Comparison of ENCODE assay signal across 8 cellular contexts in the genomic region with DNA sequence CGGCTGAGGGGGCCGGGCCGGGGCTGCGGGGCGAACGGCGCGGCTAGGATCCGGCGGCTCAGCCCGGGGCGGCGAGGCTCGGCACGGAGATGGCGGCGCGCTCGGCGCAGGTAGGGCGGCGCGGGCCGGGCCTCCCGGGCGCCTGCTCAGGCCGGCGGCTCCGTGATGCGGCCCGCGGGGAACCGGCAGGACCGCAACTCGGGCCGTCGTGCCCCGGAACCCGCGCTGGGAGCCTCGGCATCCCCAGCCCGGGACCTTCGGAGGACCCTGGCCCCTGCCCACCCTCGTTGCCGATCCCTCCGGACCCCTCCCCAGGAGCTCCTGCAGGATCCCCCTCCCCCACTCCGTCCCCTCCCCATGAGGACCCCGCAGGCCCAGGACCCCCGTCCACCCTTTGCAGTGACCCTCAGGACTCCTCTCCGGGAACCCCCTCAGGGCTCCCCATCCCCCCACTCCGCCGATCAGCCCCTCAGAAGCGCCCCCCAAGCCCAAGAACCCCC. TPM values are rescaled to one million over a fixed set of nuclear protein-coding genes. Genes with fewer than 3 reads are reported as not detected.
A peak's percentile ranks its signal among the peaks of the same experiment; 100 is the strongest.
DNase-seq lines count a peak whose midpoint lies in the region; ATAC-seq, FAIRE-seq and TF ChIP-seq lines count a peak whose summit lies in the region.

No MANE protein-coding gene starts in this region.

- no peaks in the 10 kb centered on the region for H4K20me1 ChIP-seq in DOHH2 (ENCODE audit: control insufficient read depth, insufficient read depth, low read depth, low read length)
- no peaks in the 10 kb centered on the region for H4K20me1 ChIP-seq in endothelial cell of umbilical vein (replicated peaks; ENCODE audit: control insufficient read depth, extremely low read depth, insufficient read depth, low read length)
- peaks cover 12% of the 10 kb centered on the region for H4K20me1 ChIP-seq in osteoblast (ENCODE audit: insufficient read depth, low read length)

- CTCF ChIA-PET in endothelial cell of umbilical vein (lab: Charles Lee): interaction anchor here (2.4 to 3.0 kb wide), 2 partner anchors 23 to 31 kb away, joined by 12 to 13 read pairs; no protein-coding TSS in a partner anchor

- ATAC-seq in GM21737 (IDR thresholded peaks at IDR 0.05; ENCODE audit: unreplicated experiment): no peak

- H3K27ac Mint-ChIP-seq in endothelial cell (ENCODE audit: unreplicated experiment): no peak overlapping the region

- H3K4me2 ChIP-seq in DOHH2 (ENCODE audit: low read length) (peak overlapping the region; percentile 70), endothelial cell of umbilical vein (ENCODE audit: insufficient read depth, low read length) (no peak overlapping the region), osteoblast (ENCODE audit: insufficient read depth, low read length) (peak overlapping the region; percentile 74)

- no peaks in the 10 kb centered on the region for H3K36me3 ChIP-seq in DOHH2 (ENCODE audit: control insufficient read depth, low read length)
- no peaks in the 10 kb centered on the region for H3K36me3 ChIP-seq in endothelial cell of umbilical vein (ENCODE audit: control insufficient read depth in 2 of 2, extremely low read depth in 1 of 2, insufficient read depth in 2 of 2, low read length in 2 of 2)
- H3K36me3 ChIP-seq in osteoblast (ENCODE audit: insufficient read depth, low read length): no peaks in the 10 kb centered on the region

- intact Hi-C loops in endothelial cell of umbilical vein (cut with micrococcal nuclease): loop anchor here (5.0 kb wide), 2 partner anchors 42 to 263 kb away; partner anchors contain the start of gene PRR36

- no peaks in the 10 kb centered on the region for H3F3A ChIP-seq in DOHH2 (ENCODE audit: control insufficient read depth, insufficient read depth)

- H3K4me1 Mint-ChIP-seq in endothelial cell (ENCODE audit: unreplicated experiment): peaks cover 15% of the 10 kb centered on the region

- H3K9me1 ChIP-seq in endothelial cell of umbilical vein (replicated peaks; ENCODE audit: control insufficient read depth, extremely low read depth, insufficient read depth, low read length): no peaks in the 10 kb centered on the region

- H3K4me3 ChIP-seq in DOHH2 (ENCODE audit: low read length) (peak overlapping the region; percentile 54), NB4 (ENCODE audit: low read depth, low read length) (peak overlapping the region; percentile 51), endothelial cell of umbilical vein (replicated peaks in 1 of 3; ENCODE audit: insufficient read depth in 1 of 3, low read depth in 1 of 3, low read length in 3 of 3) (peak overlapping the region; percentile 30 to 89 (median 55)), osteoblast (ENCODE audit: insufficient read depth, low read length) (peak overlapping the region; percentile 74)

- H3K27me3 ChIP-seq in DOHH2 (ENCODE audit: control insufficient read depth, low read length) (no peaks in the 10 kb centered on the region; the same call in 1 of the 2 replicates), endothelial cell of umbilical vein (ENCODE audit: control insufficient read depth in 2 of 2, insufficient read depth in 2 of 2, low read length in 2 of 2) (peaks cover 0 to 3% of the 10 kb centered on the region in 2 experiments), osteoblast (ENCODE audit: insufficient read depth, low read length) (no peaks in the 10 kb centered on the region)

- H3K27ac ChIP-seq in DOHH2 (ENCODE audit: low read depth, low read length): no peak overlapping the region
- H3K27ac ChIP-seq in endothelial cell of umbilical vein (ENCODE audit: insufficient read depth, low read depth, low read length): no peak overlapping the region
- no peak overlapping the region for H3K27ac ChIP-seq in osteoblast (ENCODE audit: low read depth, low read length)

- POLR2A ChIA-PET in endothelial cell of umbilical vein (lab: Charles Lee): interaction anchor here (0.5 kb wide), 1 partner anchor 201 kb away, joined by 5 read pairs; the partner anchor contains the start of genes PET100 and XAB2

- H3K79me2 ChIP-seq in DOHH2 (ENCODE audit: control insufficient read depth, low read length) (no peaks in the 10 kb centered on the region), endothelial cell of umbilical vein (ENCODE audit: control insufficient read depth, insufficient read depth, low read length) (no peaks in the 10 kb centered on the region), osteoblast (ENCODE audit: insufficient read depth, low read length) (peaks cover 30% of the 10 kb centered on the region)

- no peaks in the 10 kb centered on the region for H3K9me2 ChIP-seq in DOHH2 (replicated peaks; ENCODE audit: control insufficient read depth, low read length)

- TF ChIP-seq POLR2A in NB4 (IDR thresholded peaks at IDR 0.05; ENCODE audit: extremely low read depth, insufficient read length) (no peak), endothelial cell of umbilical vein (IDR thresholded peaks at IDR 0.05; ENCODE audit: low read depth, low read length) (no peak)

- no peaks in the 10 kb centered on the region for H3K36me3 Mint-ChIP-seq in endothelial cell (ENCODE audit: low read depth, unreplicated experiment)

- dilution Hi-C loops in endothelial cell of umbilical vein (cut with MboI; ENCODE audit: extremely low pct_ligation_motif_present, low sequenced_read_pairs): no loop called here

- H2AFZ ChIP-seq in endothelial cell of umbilical vein (ENCODE audit: low read depth, low read length): peak overlapping the region; percentile 22
- no peak overlapping the region for H2AFZ ChIP-seq in osteoblast (ENCODE audit: low read length)

- TF ChIP-seq CTCF in DOHH2 (IDR thresholded peaks at IDR 0.05; ENCODE audit: low read depth, low read length, poor library complexity, severe bottlenecking) (no peak), NB4 (IDR thresholded peaks at IDR 0.05; ENCODE audit: low read depth, low read length) (no peak), endothelial cell of umbilical vein (IDR thresholded peaks at IDR 0.05; ENCODE audit: extremely low read depth in 1 of 2, insufficient read depth in 1 of 2, low read depth in 1 of 2, low read length in 2 of 2) (no peak), osteoblast (IDR thresholded peaks at IDR 0.05; ENCODE audit: extremely low read depth, low read depth, low read length) (no peak), endothelial cell (IDR thresholded peaks at IDR 0.05; ENCODE audit: unreplicated experiment) (no peak)

- no peaks in the 10 kb centered on the region for H3K9me3 ChIP-seq in DOHH2 (ENCODE audit: control insufficient read depth, insufficient read depth, low read length)
- no peaks in the 10 kb centered on the region for H3K9me3 ChIP-seq in endothelial cell of umbilical vein (replicated peaks; ENCODE audit: control insufficient read depth, insufficient read depth, low read length)
- no peaks in the 10 kb centered on the region for H3K9me3 ChIP-seq in osteoblast (ENCODE audit: low read depth, low read length)

- no peaks in the 10 kb centered on the region for H3K9me3 Mint-ChIP-seq in endothelial cell (ENCODE audit: unreplicated experiment)

- peaks cover 4% of the 10 kb centered on the region for H3K27me3 Mint-ChIP-seq in endothelial cell (ENCODE audit: unreplicated experiment)

- H3K9ac ChIP-seq in endothelial cell of umbilical vein (replicated peaks; ENCODE audit: extremely low read depth, insufficient read depth, low read length): peak overlapping the region; percentile 43

- peaks cover 11% of the 10 kb centered on the region for H3K4me1 ChIP-seq in DOHH2 (ENCODE audit: control insufficient read depth, low read length)
- peaks cover 11% of the 10 kb centered on the region for H3K4me1 ChIP-seq in endothelial cell of umbilical vein (ENCODE audit: control insufficient read depth, extremely low read depth, insufficient read depth, low read length)
- H3K4me1 ChIP-seq in osteoblast (ENCODE audit: insufficient read depth, low read length): peaks cover 19% of the 10 kb centered on the region

- DNase-seq in NB4 (ENCODE audit: low read depth): no peak
- no peak for DNase-seq in endothelial cell of umbilical vein (ENCODE audit: low read depth, low spot score)
- DNase-seq in osteoblast (ENCODE audit: insufficient read length, low spot score, missing footprints): no peak
- DNase-seq in endothelial cell (ENCODE audit: low spot score): no peak
- DNase-seq in NCI-H146 (lab: John Stamatoyannopoulos, UW): no peak
- no peak for DNase-seq in UCSD-AML1 (lab: John Stamatoyannopoulos, UW; ENCODE audit: unreplicated experiment)

- BruUV-seq in endothelial cell of umbilical vein (replicated peaks; lab: Mats Ljungman, UMichigan): no TSS peak

- no peak overlapping the region for H3K4me3 Mint-ChIP-seq in endothelial cell (ENCODE audit: unreplicated experiment)

- no peak for FAIRE-seq in endothelial cell of umbilical vein (lab: Jason Lieb, UNC)

RNA-seq across cellular contexts. Expression of gene EVI5L, which starts 0.3 kb away (rescaled TPM):
- total RNA-seq in endothelial cell of umbilical vein (13.5 and 18.3 TPM in 2 replicates), osteoblast (24.8 and 26.1 TPM in 2 replicates), endothelial cell (ENCODE audit: unreplicated experiment) (20.4 TPM)
- 11.9 and 15.8 TPM in 2 replicates for polyA plus RNA-seq in endothelial cell of umbilical vein
- 9.3 and 10.3 TPM in 2 replicates for polyA plus RNA-seq in endothelial cell of umbilical vein (2011; cell fraction: cytosol; rRNA removed)
- 14.7 and 18.5 TPM in 2 replicates for polyA plus RNA-seq in endothelial cell of umbilical vein (2011; cell fraction: nucleus; rRNA removed)
- 10.3 and 17.7 TPM in 2 replicates for polyA plus RNA-seq in endothelial cell of umbilical vein (2012)
- polyA minus RNA-seq in endothelial cell of umbilical vein: 14.3 and 23.8 TPM in 2 replicates
- polyA minus RNA-seq in endothelial cell of umbilical vein (2011; cell fraction: cytosol; rRNA and poly(A)+ RNA removed): 7.0 TPM
- polyA minus RNA-seq in endothelial cell of umbilical vein (2011; cell fraction: nucleus; rRNA and poly(A)+ RNA removed): 8.7 and 9.9 TPM in 2 replicates

RNA-seq across cellular contexts. Expression of gene PRR36, which starts 43.9 kb away (rescaled TPM):
- not detected in 2 replicates for total RNA-seq in endothelial cell of umbilical vein
- polyA plus RNA-seq in endothelial cell of umbilical vein: 0.05 TPM in 1 of 2 replicates, not detected in the other
- polyA plus RNA-seq in endothelial cell of umbilical vein (2011; cell fraction: cytosol; rRNA removed): 0.01 TPM in 1 of 2 replicates, not detected in the other
- 0.03 TPM in 1 of 2 replicates, not detected in the other for polyA plus RNA-seq in endothelial cell of umbilical vein (2011; cell fraction: nucleus; rRNA removed)
- polyA plus RNA-seq in endothelial cell of umbilical vein (2012): 0.05 TPM in 1 of 2 replicates, not detected in the other
- polyA minus RNA-seq in endothelial cell of umbilical vein: not detected in 2 replicates
- not detected for polyA minus RNA-seq in endothelial cell of umbilical vein (2011; cell fraction: cytosol; rRNA and poly(A)+ RNA removed)
- not detected in 2 replicates for polyA minus RNA-seq in endothelial cell of umbilical vein (2011; cell fraction: nucleus; rRNA and poly(A)+ RNA removed)
- total RNA-seq in osteoblast: under 0.01 TPM in 1 of 2 replicates, not detected in the other
- total RNA-seq in endothelial cell (ENCODE audit: unreplicated experiment): 0.23 TPM

RNA-seq across cellular contexts. Expression of gene LRRC8E, which starts 58.0 kb away (rescaled TPM):
- 1.6 and 1.8 TPM in 2 replicates for total RNA-seq in endothelial cell of umbilical vein
- 1.1 and 1.3 TPM in 2 replicates for polyA plus RNA-seq in endothelial cell of umbilical vein
- polyA plus RNA-seq in endothelial cell of umbilical vein (2011; cell fraction: cytosol; rRNA removed): 0.75 and 0.87 TPM in 2 replicates
- polyA plus RNA-seq in endothelial cell of umbilical vein (2011; cell fraction: nucleus; rRNA removed): 0.71 and 1.2 TPM in 2 replicates
- polyA plus RNA-seq in endothelial cell of umbilical vein (2012): 2.2 and 2.4 TPM in 2 replicates
- 2.1 and 3.2 TPM in 2 replicates for polyA minus RNA-seq in endothelial cell of umbilical vein
- polyA minus RNA-seq in endothelial cell of umbilical vein (2011; cell fraction: cytosol; rRNA and poly(A)+ RNA removed): 5.0 TPM
- 0.87 and 1.2 TPM in 2 replicates for polyA minus RNA-seq in endothelial cell of umbilical vein (2011; cell fraction: nucleus; rRNA and poly(A)+ RNA removed)
- 10.5 and 17.4 TPM in 2 replicates for total RNA-seq in osteoblast
- total RNA-seq in endothelial cell (ENCODE audit: unreplicated experiment): 0.08 TPM
